In genomic region chr7:107505997-107506682, GRCh38 we compare ENCODE assay signal across 9 cellular contexts. TPM values are rescaled to one million over a fixed set of nuclear protein-coding genes. Genes with fewer than 3 reads are reported as not detected.
DNase-seq lines count a peak whose midpoint lies in the region; ATAC-seq and TF ChIP-seq lines count a peak whose summit lies in the region.
"Had no signal": no experiment of that assay in that cellular context is flagged by ENCODE, and none has a peak within 500 bp of the region (broad histone marks: within the 10 kb centered on the region; RNA-seq: fewer than 3 reads in every experiment).

No MANE protein-coding gene starts in this region.

- peak; percentile 31 for DNase-seq in activated CD4-positive, alpha-beta T cell treated with anti-CD3 and anti-CD28 coated beads for 36 hours
- no peak for DNase-seq in activated CD4-positive, alpha-beta T cell treated with anti-CD3 and anti-CD28 coated beads, Interleukin-2, amount 50 U/mL, for 48 hours
- peak; percentile 12 for DNase-seq in NCI-H748 treated with DMSO at 0.1 percent for 48 hours (lab: John Stamatoyannopoulos, UW)
- DNase-seq in epithelial cell of esophagus (ENCODE audit: low read depth): peak; percentile 93
- no peak for DNase-seq in suprapubic skin (ENCODE audit: low spot score in 2 of 2)
- no peak for DNase-seq in CD4-positive, alpha-beta memory T cell
- DNase-seq in stimulated activated naive CD4-positive, alpha-beta T cell (lab: John Stamatoyannopoulos, UW): no peak

- H3K9me3 Mint-ChIP-seq in activated CD4-positive, alpha-beta T cell treated with anti-CD3 and anti-CD28 coated beads for 36 hours (ENCODE audit: low read depth): no peaks in the 10 kb centered on the region
- peaks cover 0 to 1% (median 0%) of the 10 kb centered on the region in 8 donors for H3K9me3 Mint-ChIP-seq in CD4-positive, alpha-beta memory T cell

- no peaks in the 10 kb centered on the region for H3K27me3 Mint-ChIP-seq in activated CD4-positive, alpha-beta T cell treated with anti-CD3 and anti-CD28 coated beads for 36 hours
- H3K27me3 Mint-ChIP-seq in CD4-positive, alpha-beta memory T cell: no peaks in the 10 kb centered on the region

- H3K4me3 Mint-ChIP-seq in activated CD4-positive, alpha-beta T cell treated with anti-CD3 and anti-CD28 coated beads for 36 hours: no peak overlapping the region
- no peak overlapping the region for H3K4me3 Mint-ChIP-seq in CD4-positive, alpha-beta memory T cell

- peaks cover 20% of the 10 kb centered on the region for H3K4me1 ChIP-seq in suprapubic skin
- no peaks in the 10 kb centered on the region for H3K4me1 ChIP-seq in CD4-positive, alpha-beta memory T cell (ENCODE audit: insufficient read depth, low read length)

- no peak for TF ChIP-seq EP300 in suprapubic skin (IDR thresholded peaks at IDR 0.05)

- CTCF ChIA-PET in activated CD4-positive, alpha-beta T cell treated with anti-CD3 and anti-CD28 coated beads for 36 hours (lab: Charles Lee): no interaction called here
- CTCF ChIA-PET in CD4-positive, alpha-beta memory T cell (lab: Charles Lee; ENCODE audit: partially characterized antibody): no interaction called here

- peaks cover 22% of the 10 kb centered on the region for H3K36me3 Mint-ChIP-seq in activated CD4-positive, alpha-beta T cell treated with anti-CD3 and anti-CD28 coated beads for 36 hours (ENCODE audit: low read depth)
- H3K36me3 Mint-ChIP-seq in CD4-positive, alpha-beta memory T cell: peaks cover 15 to 30% of the 10 kb centered on the region in 2 donors

- POLR2A ChIA-PET in activated CD4-positive, alpha-beta T cell treated with anti-CD3 and anti-CD28 coated beads for 36 hours (lab: Charles Lee): no interaction called here
- POLR2A ChIA-PET in CD4-positive, alpha-beta memory T cell (lab: Charles Lee; ENCODE audit: partially characterized antibody): no interaction called here

- TF ChIP-seq POLR2A in suprapubic skin (IDR thresholded peaks at IDR 0.05): no peak

- H3K36me3 ChIP-seq in suprapubic skin: no peaks in the 10 kb centered on the region
- H3K36me3 ChIP-seq in CD4-positive, alpha-beta memory T cell (ENCODE audit: insufficient read depth, low read length): peaks cover 5% of the 10 kb centered on the region

- TF ChIP-seq CTCF in epithelial cell of esophagus (IDR thresholded peaks at IDR 0.05; ENCODE audit: insufficient read depth, low read depth, low read length, missing control alignments) (no peak), suprapubic skin (IDR thresholded peaks at IDR 0.05) (no peak)

- H3K27ac ChIP-seq in suprapubic skin: peak overlapping the region; percentile 62
- H3K27ac ChIP-seq in CD4-positive, alpha-beta memory T cell (ENCODE audit: low read depth, low read length): no peak overlapping the region

- intact Hi-C loops in activated CD4-positive, alpha-beta T cell treated with anti-CD3 and anti-CD28 coated beads for 36 hours (cut with DNase I, micrococcal nuclease): no loop called here
- intact Hi-C loops in CD4-positive, alpha-beta memory T cell (cut with micrococcal nuclease): no loop called here

- no peak overlapping the region for H3K27ac Mint-ChIP-seq in activated CD4-positive, alpha-beta T cell treated with anti-CD3 and anti-CD28 coated beads for 36 hours
- peak overlapping the region in 2 of 7 donors; percentile 9 to 36 for H3K27ac Mint-ChIP-seq in CD4-positive, alpha-beta memory T cell

- H3K9me3 ChIP-seq in suprapubic skin: no peaks in the 10 kb centered on the region
- H3K9me3 ChIP-seq in CD4-positive, alpha-beta memory T cell (ENCODE audit: control insufficient read depth in 1 of 2, low read length in 2 of 2): no peaks in the 10 kb centered on the region

- peaks cover 15% of the 10 kb centered on the region for H3K4me1 Mint-ChIP-seq in activated CD4-positive, alpha-beta T cell treated with anti-CD3 and anti-CD28 coated beads for 36 hours
- peaks cover 18 to 41% (median 25%) of the 10 kb centered on the region in 4 donors for H3K4me1 Mint-ChIP-seq in CD4-positive, alpha-beta memory T cell

- no peaks in the 10 kb centered on the region for H3K27me3 ChIP-seq in suprapubic skin
- H3K27me3 ChIP-seq in CD4-positive, alpha-beta memory T cell (ENCODE audit: insufficient read depth, low read length): no peaks in the 10 kb centered on the region

- WGBS in suprapubic skin: no CpG with 5 or more reads among the region's 2 CpGs

- ATAC-seq in activated CD4-positive, alpha-beta T cell treated with anti-CD3 and anti-CD28 coated beads for 36 hours: peak; percentile 61
- no peak for ATAC-seq in HG02759 (IDR thresholded peaks at IDR 0.05; ENCODE audit: unreplicated experiment)

- H3K4me3 ChIP-seq in epithelial cell of esophagus (ENCODE audit: low read length): no peak overlapping the region
- H3K4me3 ChIP-seq in suprapubic skin: no peak overlapping the region
- no peak overlapping the region for H3K4me3 ChIP-seq in CD4-positive, alpha-beta memory T cell (ENCODE audit: low read length in 2 of 2)

RNA-seq across cellular contexts. Expression of gene GPR22, which starts 36.3 kb away (rescaled TPM):
- total RNA-seq in activated CD4-positive, alpha-beta T cell treated with anti-CD3 and anti-CD28 coated beads for 36 hours: not detected
- not detected for total RNA-seq in suprapubic skin
- total RNA-seq in CD4-positive, alpha-beta memory T cell: not detected
- under 1 TPM; 0.12 to 0.98 TPM for polyA plus RNA-seq in CD4-positive, alpha-beta memory T cell
- total RNA-seq: omental fat pad had no signal

RNA-seq across cellular contexts. Expression of gene COG5, which starts 57.6 kb away (rescaled TPM):
- 10 to 100 TPM; 34.1 to 35.5 TPM for total RNA-seq in activated CD4-positive, alpha-beta T cell treated with anti-CD3 and anti-CD28 coated beads for 36 hours
- total RNA-seq in suprapubic skin: 10 to 100 TPM; 31.1 to 60.1 (median 53.7) TPM
- total RNA-seq in CD4-positive, alpha-beta memory T cell: 10 to 100 TPM; 85.0 to 87.8 TPM
- 10 to 100 TPM; 39.3 to 44.2 TPM for polyA plus RNA-seq in CD4-positive, alpha-beta memory T cell

RNA-seq across cellular contexts. Expression of gene DUS4L, which starts 57.6 kb away (rescaled TPM):
- 10 to 100 TPM; 12.8 to 13.3 TPM for total RNA-seq in activated CD4-positive, alpha-beta T cell treated with anti-CD3 and anti-CD28 coated beads for 36 hours
- total RNA-seq in suprapubic skin: 10 to 100 TPM in 1 of 4 donors, 1 to 10 TPM in 3; 6.0 to 11.0 (median 7.8) TPM
- 10 to 100 TPM; 10.9 to 11.3 TPM for total RNA-seq in CD4-positive, alpha-beta memory T cell
- 1 to 10 TPM; 4.6 to 4.9 TPM for polyA plus RNA-seq in CD4-positive, alpha-beta memory T cell

Comparison
In these comparisons a context has a peak if more than half of its experiments do, and no peak if none do; other contexts are left out.
1. DNase-seq: peak in activated CD4-positive, alpha-beta T cell treated with anti-CD3 and anti-CD28 coated beads for 36 hours (single experiment), NCI-H748 treated with DMSO at 0.1 percent for 48 hours (single experiment) and epithelial cell of esophagus (single experiment); none in activated CD4-positive, alpha-beta T cell treated with anti-CD3 and anti-CD28 coated beads, Interleukin-2, amount 50 U/mL, for 48 hours (0 of 2), suprapubic skin (0 of 2), CD4-positive, alpha-beta memory T cell (0 of 5) and stimulated activated naive CD4-positive, alpha-beta T cell (0 of 6).